In the genomic region with DNA sequence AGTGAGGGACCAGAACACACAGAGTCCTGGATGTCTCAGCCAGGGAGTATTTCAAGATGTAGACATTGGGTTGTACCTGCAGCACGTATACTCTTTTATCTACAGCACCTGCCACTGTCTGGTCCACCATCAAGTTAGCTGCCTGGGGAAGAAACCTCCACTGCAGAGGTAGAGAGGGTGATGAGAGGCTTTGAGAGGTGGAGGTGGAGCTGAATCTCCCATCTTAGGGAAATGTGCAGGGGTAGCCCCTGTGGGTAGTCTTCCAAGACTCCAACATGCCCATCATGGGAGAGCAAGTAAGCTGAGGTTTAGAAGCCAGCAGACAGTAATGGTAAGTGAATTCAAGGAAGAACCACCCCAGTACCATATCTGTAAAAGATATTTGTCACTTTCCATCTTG, we compare ENCODE assay signal across 20 cellular contexts.
"Had no signal": no experiment of that assay in that cellular context is flagged by ENCODE, and none has a peak within 500 bp of the region (broad histone marks: within the 10 kb centered on the region; RNA-seq: fewer than 3 reads in every experiment).

No MANE protein-coding gene starts in this region.

- H3K27ac Mint-ChIP-seq: mesothelial cell of epicardium had no signal

- H3K27me3 ChIP-seq: esophagus squamous epithelium, gastrocnemius medialis, left lung had no signal

- H3K9me3 Mint-ChIP-seq: mesothelial cell of epicardium had no signal

- H3K4me3 ChIP-seq: coronary artery, dorsolateral prefrontal cortex, esophagus squamous epithelium, gastrocnemius medialis, heart right ventricle, left lung, lower lobe of right lung, mucosa of descending colon had no signal

- ATAC-seq: gastrocnemius medialis, left cardiac atrium, left lung, left ventricle myocardium superior, lower lobe of right lung, mucosa of descending colon had no signal

- H3K36me3 ChIP-seq: esophagus squamous epithelium, gastrocnemius medialis, heart right ventricle, left lung, lower lobe of right lung had no signal

- H3K36me3 Mint-ChIP-seq: mesothelial cell of epicardium had no signal

- H3K27ac ChIP-seq: coronary artery, dorsolateral prefrontal cortex, esophagus squamous epithelium, gastrocnemius medialis, left lung, lower lobe of right lung had no signal

- H3K4me3 Mint-ChIP-seq: mesothelial cell of epicardium had no signal

- H3K4me1 ChIP-seq: esophagus squamous epithelium, gastrocnemius medialis, left lung, lower lobe of right lung had no signal

- H3K9me3 ChIP-seq: esophagus squamous epithelium, gastrocnemius medialis, heart right ventricle, left lung, lower lobe of right lung, mucosa of descending colon had no signal

- DNase-seq: dermis blood vessel endothelial cell; dorsolateral prefrontal cortex; effector CD4-positive, alpha-beta T cell; effector memory CD4-positive, alpha-beta T cell; esophagus squamous epithelium; foreskin fibroblast; foreskin melanocyte; gastrocnemius medialis; glutamatergic neuron; head of caudate nucleus; heart right ventricle; hippocampal formation; left cardiac atrium; left lung; left ventricle myocardium superior; lower lobe of right lung; mesenchymal stem cell; mucosa of descending colon had no signal
